Comparison of ENCODE assay signal across 11 cellular contexts in the genomic region with DNA sequence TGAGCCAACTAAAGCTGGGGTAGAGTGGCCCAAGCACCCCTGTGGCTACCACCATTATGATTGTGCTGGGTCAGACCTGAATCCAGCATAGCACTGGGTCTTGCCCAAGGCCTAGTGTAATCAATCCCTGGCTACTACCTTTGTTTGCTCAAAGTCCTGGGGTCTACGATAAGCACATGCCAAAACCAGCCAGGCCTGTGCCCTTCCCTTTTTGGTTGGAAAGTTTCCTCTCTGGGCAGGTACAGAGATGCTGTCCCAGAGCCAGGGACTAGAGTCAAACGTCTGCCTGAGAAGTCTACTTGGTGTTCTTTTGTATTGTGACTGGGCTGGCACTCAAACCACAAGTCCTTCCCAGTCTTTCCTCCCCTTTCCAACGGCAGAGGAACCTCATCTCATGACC.
"Had no signal": no experiment of that assay in that cellular context is flagged by ENCODE, and none has a peak within 500 bp of the region (broad histone marks: within the 10 kb centered on the region; RNA-seq: fewer than 3 reads in every experiment).

No MANE protein-coding gene starts in this region.

- FAIRE-seq: H1, H54 had no signal

- H3K9ac ChIP-seq: GM23248 had no signal

- ATAC-seq: GM23338, HCT116 had no signal

- H3K4me3 ChIP-seq: GM23248, GM23338, HAP-1 had no signal

- H3K27ac ChIP-seq: GM23248 had no signal

- H2AFZ ChIP-seq: GM23248, GM23338 had no signal

- H3K9me3 ChIP-seq: HAP-1 had no signal

- H3K4me2 ChIP-seq: GM23338 had no signal

- DNase-seq: GM23248, GOT3, H7, H9, HCEC 1CT, HFFc6 had no signal

- H3K4me1 ChIP-seq: HAP-1 had no signal

- H3K36me3 ChIP-seq: HAP-1 had no signal
